Comparison of ENCODE assay signal across 1 cellular context in genomic region chr1:235861857-235862256, GRCh38.
A peak's percentile ranks its signal among the peaks of the same experiment; 100 is the strongest.
TF ChIP-seq lines count a peak whose summit lies in the region.

No MANE protein-coding gene starts in this region.

TF ChIP-seq in SK-N-SH treated with all-trans-retinoic acid at 6 μM for 48 hours, 23 proteins besides CTCF, POLR2A, EP300 and RAD21:
- TF ChIP-seq POU6F1 (CRISPR knock-in tag; IDR thresholded peaks at IDR 0.05; ENCODE audit: borderline replicate concordance, low read depth) (no peak), ZFP3 (CRISPR knock-in tag; IDR thresholded peaks at IDR 0.05) (peak; percentile 19; the same call in 1 of the 2 replicates)
